Comparison of ENCODE assay signal across 25 cellular contexts in genomic region chr16:80016689-80017088, GRCh38.
"Had no signal": no experiment of that assay in that cellular context is flagged by ENCODE, and none has a peak within 500 bp of the region (broad histone marks: within the 10 kb centered on the region; RNA-seq: fewer than 3 reads in every experiment).

No MANE protein-coding gene starts in this region.

- H3K4me3 ChIP-seq: neural progenitor cell, ovary, psoas muscle, right lobe of liver, sigmoid colon, stomach, thoracic aorta, thyroid gland, tibial nerve, upper lobe of left lung, uterus had no signal

- FAIRE-seq: small intestine had no signal

- H3K9me3 ChIP-seq: ovary, psoas muscle, right lobe of liver, sigmoid colon, stomach, thoracic aorta, thyroid gland, tibial nerve, upper lobe of left lung, uterus had no signal

- DNase-seq: natural killer cell; occipital lobe; ovary; posterior cingulate gyrus; psoas muscle; right cardiac atrium; right lobe of liver; sigmoid colon; small intestine; stimulated activated CD4-positive, alpha-beta T cell treated with anti-CD3 and anti-CD28 coated beads, Interleukin-15, amount 100 ng/mL, for 24 hours; stimulated activated CD4-positive, alpha-beta T cell treated with anti-CD3 and anti-CD28 coated beads, Interleukin-2, amount 100 ng/mL, for 24 hours; stimulated activated CD4-positive, alpha-beta T cell treated with anti-CD3 and anti-CD28 coated beads, Interleukin-2, amount 100 ng/mL, for 48 hours; stimulated activated CD4-positive, alpha-beta T cell treated with anti-CD3 and anti-CD28 coated beads, Interleukin-4, amount 100 ng/mL, for 24 hours; stimulated activated naive B cell treated with anti-CD40 and anti-IgM and Interleukin-4, amounts not matched to agents 10 μg/mL and 1 μg/mL and 100 μg/mL, for 72 hours; stimulated activated naive CD4-positive, alpha-beta T cell treated with Interleukin-2 at 50 U/mL for 16 hours; stomach; thyroid gland; trophoblast cell; upper lobe of left lung; uterus had no signal

- H3K4me1 ChIP-seq: neural progenitor cell, parathyroid adenoma, psoas muscle, sigmoid colon, stomach, thyroid gland, tibial nerve, upper lobe of left lung, uterus had no signal

- ATAC-seq: natural killer cell; psoas muscle; right cardiac atrium; right lobe of liver; stimulated activated effector memory CD8-positive, alpha-beta T cell treated with anti-CD3 and anti-CD28 coated beads, Interleukin-12 subunit alpha, Interleukin-12 subunit beta, amount 100 ng/mL, for 72 hours; stimulated activated naive B cell treated with anti-CD40 and anti-IgM and Interleukin-4, amounts not matched to agents 10 μg/mL and 1 μg/mL and 100 μg/mL, for 72 hours had no signal

- H3K79me2 ChIP-seq: parathyroid adenoma had no signal

- H3K4me2 ChIP-seq: neural progenitor cell had no signal

- H3K27ac ChIP-seq: neural progenitor cell, ovary, parathyroid adenoma, psoas muscle, right lobe of liver, sigmoid colon, stomach, thoracic aorta, thyroid gland, tibial nerve, upper lobe of left lung, uterus had no signal

- H3K9ac ChIP-seq: neural progenitor cell, parathyroid adenoma had no signal

- H2AFZ ChIP-seq: neural progenitor cell, parathyroid adenoma had no signal

- H3K27me3 ChIP-seq: neural progenitor cell, ovary, right lobe of liver, sigmoid colon, stomach, thyroid gland, tibial nerve, upper lobe of left lung, uterus had no signal

- H3K36me3 ChIP-seq: neural progenitor cell, ovary, right lobe of liver, sigmoid colon, stomach, thoracic aorta, thyroid gland, tibial nerve, upper lobe of left lung, uterus had no signal
